ENCODE assay signal across 23 cellular contexts in the genomic region with DNA sequence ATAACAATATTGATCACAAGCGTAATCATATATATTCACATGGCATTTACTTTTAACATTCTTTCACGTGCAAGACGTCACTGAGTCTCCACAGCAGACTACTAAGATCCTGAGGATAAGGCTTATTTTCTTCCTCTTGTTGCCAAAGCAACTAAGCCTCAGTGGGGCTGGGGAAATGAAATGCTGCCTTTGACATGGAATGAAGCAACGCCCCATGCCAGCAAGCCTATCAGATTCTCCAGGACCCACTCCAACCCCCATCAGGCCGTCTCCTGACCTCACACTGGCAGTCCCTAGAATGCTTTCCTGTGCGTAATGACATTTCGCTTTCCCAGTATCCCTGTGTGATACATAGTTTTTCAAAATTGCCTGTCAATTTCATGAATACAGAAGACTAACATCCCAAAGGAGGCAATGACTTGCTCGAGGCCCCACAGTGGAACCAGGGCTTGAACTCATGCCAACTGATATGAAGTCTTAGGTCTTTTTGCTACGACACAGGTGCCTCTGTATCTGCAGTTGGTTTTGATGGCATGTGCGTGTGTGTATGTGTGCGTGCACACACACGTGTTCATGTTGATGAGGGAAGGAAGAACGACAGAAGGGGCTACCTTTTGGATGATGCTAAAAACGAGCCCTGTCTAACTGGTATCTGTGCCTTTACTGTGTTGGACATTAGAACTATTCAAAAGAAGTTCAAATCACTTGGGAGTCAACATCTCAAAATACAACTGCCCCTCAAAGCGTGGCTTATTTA.
"Had no signal": no experiment of that assay in that cellular context is flagged by ENCODE, and none has a peak within 500 bp of the region (broad histone marks: within the 10 kb centered on the region; RNA-seq: fewer than 3 reads in every experiment).

No MANE protein-coding gene starts in this region.

- DNase-seq: esophagus squamous epithelium; foreskin fibroblast; glutamatergic neuron; kidney; left colon; left ventricle myocardium superior; mesenchymal stem cell; naive thymus-derived CD4-positive, alpha-beta T cell; nephron progenitor cell; posterior cingulate gyrus; sigmoid colon; stimulated activated CD4-positive, alpha-beta T cell treated with anti-CD3 and anti-CD28 coated beads, Interleukin-2, amount 100 ng/mL, for 24 hours; stimulated activated CD4-positive, alpha-beta T cell treated with anti-CD3 and anti-CD28 coated beads, Interleukin-4, amount 100 ng/mL, for 4 hours; stimulated activated naive B cell treated with anti-CD40 and anti-IgM and Interleukin-4, amounts not matched to agents 10 μg/mL and 1 μg/mL and 100 μg/mL, for 72 hours; stimulated activated naive CD8-positive, alpha-beta T cell treated with anti-CD3 and anti-CD28 coated beads, Interleukin-15, amount 100 ng/mL, for 72 hours; testis; upper lobe of right lung had no signal

- H3K36me3 ChIP-seq: esophagus squamous epithelium, gastroesophageal sphincter, neutrophil, sigmoid colon, tibial nerve, upper lobe of right lung, vagina had no signal

- H3K4me3 ChIP-seq: esophagus squamous epithelium, gastroesophageal sphincter, lung, sigmoid colon, skin epidermis, testis, tibial nerve, upper lobe of right lung, vagina had no signal

- H3K27me3 ChIP-seq: testis, vagina had no signal

- H3K9me3 ChIP-seq: neutrophil, testis, vagina had no signal

- FAIRE-seq: kidney had no signal

- H3K27ac Mint-ChIP-seq: naive thymus-derived CD4-positive, alpha-beta T cell; nephron progenitor cell; stimulated activated naive B cell treated with anti-CD40 and anti-IgM and Interleukin-4, amounts not matched to agents 10 μg/mL and 1 μg/mL and 100 μg/mL, for 72 hours; stimulated activated naive CD8-positive, alpha-beta T cell treated with anti-CD3 and anti-CD28 coated beads, Interleukin-15, amount 100 ng/mL, for 72 hours had no signal

- H3K4me3 Mint-ChIP-seq: naive thymus-derived CD4-positive, alpha-beta T cell; nephron progenitor cell; stimulated activated naive B cell treated with anti-CD40 and anti-IgM and Interleukin-4, amounts not matched to agents 10 μg/mL and 1 μg/mL and 100 μg/mL, for 72 hours; stimulated activated naive CD8-positive, alpha-beta T cell treated with anti-CD3 and anti-CD28 coated beads, Interleukin-15, amount 100 ng/mL, for 72 hours had no signal

- H3K27ac ChIP-seq: esophagus squamous epithelium, gastroesophageal sphincter, neutrophil, sigmoid colon, skin epidermis, testis, tibial nerve, upper lobe of right lung, vagina had no signal

- H3K4me1 ChIP-seq: testis, upper lobe of right lung had no signal

- ATAC-seq: gastroesophageal sphincter; left colon; left ventricle myocardium superior; naive thymus-derived CD4-positive, alpha-beta T cell; stimulated activated naive B cell treated with anti-CD40 and anti-IgM and Interleukin-4, amounts not matched to agents 10 μg/mL and 1 μg/mL and 100 μg/mL, for 72 hours; stimulated activated naive CD8-positive, alpha-beta T cell treated with anti-CD3 and anti-CD28 coated beads, Interleukin-15, amount 100 ng/mL, for 72 hours; upper lobe of right lung had no signal
